Comparison of ENCODE assay signal across 2 cellular contexts in the genomic region with DNA sequence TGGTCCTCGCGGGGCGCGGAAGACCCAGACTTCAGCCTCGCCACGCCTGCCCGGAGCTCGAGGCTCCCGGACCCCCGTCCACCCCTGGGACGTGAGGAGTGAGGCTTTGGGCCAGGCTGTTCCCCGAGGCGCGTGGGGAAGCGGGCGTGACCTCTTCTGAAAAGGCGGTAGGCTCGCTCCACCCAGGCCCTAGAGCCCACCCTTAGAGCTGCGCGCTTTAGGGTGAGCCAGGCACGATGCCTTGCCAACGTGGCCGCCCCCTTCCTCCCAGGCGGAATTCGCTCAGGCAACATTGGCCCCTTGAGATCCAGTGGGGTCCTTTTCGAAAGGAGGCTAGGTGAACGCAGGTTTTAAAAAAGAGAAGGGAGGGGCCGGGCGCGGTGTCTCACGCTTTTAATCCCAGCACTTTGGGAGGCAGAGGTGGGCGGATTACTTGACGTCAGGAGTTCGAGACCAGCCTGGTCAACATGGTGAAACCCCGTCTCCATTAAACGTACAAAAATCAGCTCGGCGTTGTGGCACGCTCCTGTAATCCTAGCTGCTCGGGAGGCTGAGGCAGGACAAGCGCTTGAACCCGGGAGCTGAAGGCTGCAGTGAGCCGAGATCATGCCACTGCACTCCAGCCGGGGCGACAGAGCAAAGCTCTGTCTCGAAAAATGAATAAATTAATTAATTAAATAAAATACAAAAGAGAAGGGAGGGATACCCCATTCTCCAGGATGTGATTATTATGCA.
A peak's percentile ranks its signal among the peaks of the same experiment; 100 is the strongest.
TF ChIP-seq lines count a peak whose summit lies in the region.

No MANE protein-coding gene starts in this region.

TF ChIP-seq in A549, 52 proteins besides CTCF, POLR2A, EP300 and RAD21 (continued from another document):
- TF ChIP-seq, protein P1, sequence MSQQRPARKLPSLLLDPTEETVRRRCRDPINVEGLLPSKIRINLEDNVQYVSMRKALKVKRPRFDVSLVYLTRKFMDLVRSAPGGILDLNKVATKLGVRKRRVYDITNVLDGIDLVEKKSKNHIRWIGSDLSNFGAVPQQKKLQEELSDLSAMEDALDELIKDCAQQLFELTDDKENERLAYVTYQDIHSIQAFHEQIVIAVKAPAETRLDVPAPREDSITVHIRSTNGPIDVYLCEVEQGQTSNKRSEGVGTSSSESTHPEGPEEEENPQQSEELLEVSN (IDR thresholded peaks at IDR 0.05; ENCODE audit: borderline replicate concordance, low read depth), result peak; percentile 92; the same call in 1 of the 2 replicates
- TF ChIP-seq, protein P2, sequence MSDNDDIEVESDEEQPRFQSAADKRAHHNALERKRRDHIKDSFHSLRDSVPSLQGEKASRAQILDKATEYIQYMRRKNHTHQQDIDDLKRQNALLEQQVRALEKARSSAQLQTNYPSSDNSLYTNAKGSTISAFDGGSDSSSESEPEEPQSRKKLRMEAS (IDR thresholded peaks at IDR 0.05), result peak; percentile 93; the same call in 1 of the 2 replicates
- TF ChIP-seq, protein P3, sequence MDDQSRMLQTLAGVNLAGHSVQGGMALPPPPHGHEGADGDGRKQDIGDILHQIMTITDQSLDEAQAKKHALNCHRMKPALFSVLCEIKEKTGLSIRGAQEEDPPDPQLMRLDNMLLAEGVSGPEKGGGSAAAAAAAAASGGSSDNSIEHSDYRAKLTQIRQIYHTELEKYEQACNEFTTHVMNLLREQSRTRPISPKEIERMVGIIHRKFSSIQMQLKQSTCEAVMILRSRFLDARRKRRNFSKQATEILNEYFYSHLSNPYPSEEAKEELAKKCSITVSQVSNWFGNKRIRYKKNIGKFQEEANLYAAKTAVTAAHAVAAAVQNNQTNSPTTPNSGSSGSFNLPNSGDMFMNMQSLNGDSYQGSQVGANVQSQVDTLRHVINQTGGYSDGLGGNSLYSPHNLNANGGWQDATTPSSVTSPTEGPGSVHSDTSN (IDR thresholded peaks at IDR 0.05), result 0 out of 2 replicates have a peak, but pooled peaks have one; percentile 24
- TF ChIP-seq HOXB5 (CRISPR knock-in tag; IDR thresholded peaks at IDR 0.05) (peak; percentile 35; the same call in 1 of the 2 replicates), TFCP2L1 (CRISPR knock-in tag; IDR thresholded peaks at IDR 0.05) (peak; percentile 48; the same call in 1 of the 2 replicates)
TF ChIP-seq in A549: peak in this region for 5.

TF ChIP-seq in HEK293, 187 proteins besides CTCF, POLR2A, EP300 and RAD21 (continued from another document):
- 0 out of 2 replicates have a peak, but pooled peaks have one; percentile 44 for TF ChIP-seq KLF7 (tag by site-specific recombination; IDR thresholded peaks at IDR 0.05; ENCODE audit: borderline replicate concordance)
- TF ChIP-seq KLF1 (tag by site-specific recombination; IDR thresholded peaks at IDR 0.05), result peak; percentile 91
- TF ChIP-seq, protein P4, sequence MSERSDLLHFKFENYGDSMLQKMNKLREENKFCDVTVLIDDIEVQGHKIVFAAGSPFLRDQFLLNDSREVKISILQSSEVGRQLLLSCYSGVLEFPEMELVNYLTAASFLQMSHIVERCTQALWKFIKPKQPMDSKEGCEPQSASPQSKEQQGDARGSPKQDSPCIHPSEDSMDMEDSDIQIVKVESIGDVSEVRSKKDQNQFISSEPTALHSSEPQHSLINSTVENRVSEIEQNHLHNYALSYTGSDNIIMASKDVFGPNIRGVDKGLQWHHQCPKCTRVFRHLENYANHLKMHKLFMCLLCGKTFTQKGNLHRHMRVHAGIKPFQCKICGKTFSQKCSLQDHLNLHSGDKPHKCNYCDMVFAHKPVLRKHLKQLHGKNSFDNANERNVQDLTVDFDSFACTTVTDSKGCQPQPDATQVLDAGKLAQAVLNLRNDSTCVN (tag by site-specific recombination; optimal IDR thresholded peaks at IDR 0.05), result peak; percentile 52
- no peak for TF ChIP-seq ZSCAN16 (tag by site-specific recombination; IDR thresholded peaks at IDR 0.05)
- TF ChIP-seq ZNF239 (tag by site-specific recombination; IDR thresholded peaks at IDR 0.05), result no peak
- TF ChIP-seq ZNF341 (tag by site-specific recombination; IDR thresholded peaks at IDR 0.05; ENCODE audit: low read depth), result peak; percentile 81
- TF ChIP-seq ZNF670 (tag by site-specific recombination; IDR thresholded peaks at IDR 0.05; ENCODE audit: low read depth), result no peak
- 0 out of 2 replicates have a peak, but pooled peaks have one; percentile 43 for TF ChIP-seq WT1 (tag by site-specific recombination; IDR thresholded peaks at IDR 0.05)
- TF ChIP-seq, protein P5, sequence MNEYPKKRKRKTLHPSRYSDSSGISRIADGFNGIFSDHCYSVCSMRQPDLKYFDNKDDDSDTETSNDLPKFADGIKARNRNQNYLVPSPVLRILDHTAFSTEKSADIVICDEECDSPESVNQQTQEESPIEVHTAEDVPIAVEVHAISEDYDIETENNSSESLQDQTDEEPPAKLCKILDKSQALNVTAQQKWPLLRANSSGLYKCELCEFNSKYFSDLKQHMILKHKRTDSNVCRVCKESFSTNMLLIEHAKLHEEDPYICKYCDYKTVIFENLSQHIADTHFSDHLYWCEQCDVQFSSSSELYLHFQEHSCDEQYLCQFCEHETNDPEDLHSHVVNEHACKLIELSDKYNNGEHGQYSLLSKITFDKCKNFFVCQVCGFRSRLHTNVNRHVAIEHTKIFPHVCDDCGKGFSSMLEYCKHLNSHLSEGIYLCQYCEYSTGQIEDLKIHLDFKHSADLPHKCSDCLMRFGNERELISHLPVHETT (tag by site-specific recombination; IDR thresholded peaks at IDR 0.05), result no peak
- TF ChIP-seq, protein P6, sequence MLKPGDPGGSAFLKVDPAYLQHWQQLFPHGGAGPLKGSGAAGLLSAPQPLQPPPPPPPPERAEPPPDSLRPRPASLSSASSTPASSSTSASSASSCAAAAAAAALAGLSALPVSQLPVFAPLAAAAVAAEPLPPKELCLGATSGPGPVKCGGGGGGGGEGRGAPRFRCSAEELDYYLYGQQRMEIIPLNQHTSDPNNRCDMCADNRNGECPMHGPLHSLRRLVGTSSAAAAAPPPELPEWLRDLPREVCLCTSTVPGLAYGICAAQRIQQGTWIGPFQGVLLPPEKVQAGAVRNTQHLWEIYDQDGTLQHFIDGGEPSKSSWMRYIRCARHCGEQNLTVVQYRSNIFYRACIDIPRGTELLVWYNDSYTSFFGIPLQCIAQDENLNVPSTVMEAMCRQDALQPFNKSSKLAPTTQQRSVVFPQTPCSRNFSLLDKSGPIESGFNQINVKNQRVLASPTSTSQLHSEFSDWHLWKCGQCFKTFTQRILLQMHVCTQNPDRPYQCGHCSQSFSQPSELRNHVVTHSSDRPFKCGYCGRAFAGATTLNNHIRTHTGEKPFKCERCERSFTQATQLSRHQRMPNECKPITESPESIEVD (tag by site-specific recombination; IDR thresholded peaks at IDR 0.05), result no peak
- TF ChIP-seq, protein P7, sequence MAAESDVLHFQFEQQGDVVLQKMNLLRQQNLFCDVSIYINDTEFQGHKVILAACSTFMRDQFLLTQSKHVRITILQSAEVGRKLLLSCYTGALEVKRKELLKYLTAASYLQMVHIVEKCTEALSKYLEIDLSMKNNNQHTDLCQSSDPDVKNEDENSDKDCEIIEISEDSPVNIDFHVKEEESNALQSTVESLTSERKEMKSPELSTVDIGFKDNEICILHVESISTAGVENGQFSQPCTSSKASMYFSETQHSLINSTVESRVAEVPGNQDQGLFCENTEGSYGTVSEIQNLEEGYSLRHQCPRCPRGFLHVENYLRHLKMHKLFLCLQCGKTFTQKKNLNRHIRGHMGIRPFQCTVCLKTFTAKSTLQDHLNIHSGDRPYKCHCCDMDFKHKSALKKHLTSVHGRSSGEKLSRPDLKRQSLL (tag by site-specific recombination; IDR thresholded peaks at IDR 0.05), result 0 out of 2 replicates have a peak, but pooled peaks have one; percentile 13
